1 cellular context compared by ENCODE assay signal in genomic region chr15:93150910-93151309, GRCh38.
TF ChIP-seq lines count a peak whose summit lies in the region.

No MANE protein-coding gene starts in this region.

TF ChIP-seq in WTC11, 78 proteins besides CTCF, POLR2A, EP300 and RAD21 (continued from another document):
- no peak for TF ChIP-seq E2F1 (CRISPR knock-in tag; IDR thresholded peaks at IDR 0.05)
- TF ChIP-seq FOXP4 (CRISPR knock-in tag; IDR thresholded peaks at IDR 0.05): no peak
- TF ChIP-seq NR2C2 (CRISPR knock-in tag; IDR thresholded peaks at IDR 0.05): no peak
- no peak for TF ChIP-seq ZBTB21 (CRISPR knock-in tag; IDR thresholded peaks at IDR 0.05; ENCODE audit: borderline replicate concordance)
- no peak for TF ChIP-seq ZSCAN18 (CRISPR knock-in tag; IDR thresholded peaks at IDR 0.05)
- no peak for TF ChIP-seq ZNF532 (CRISPR knock-in tag; IDR thresholded peaks at IDR 0.05; ENCODE audit: borderline replicate concordance)
